4 cellular contexts compared by ENCODE assay signal in the genomic region with DNA sequence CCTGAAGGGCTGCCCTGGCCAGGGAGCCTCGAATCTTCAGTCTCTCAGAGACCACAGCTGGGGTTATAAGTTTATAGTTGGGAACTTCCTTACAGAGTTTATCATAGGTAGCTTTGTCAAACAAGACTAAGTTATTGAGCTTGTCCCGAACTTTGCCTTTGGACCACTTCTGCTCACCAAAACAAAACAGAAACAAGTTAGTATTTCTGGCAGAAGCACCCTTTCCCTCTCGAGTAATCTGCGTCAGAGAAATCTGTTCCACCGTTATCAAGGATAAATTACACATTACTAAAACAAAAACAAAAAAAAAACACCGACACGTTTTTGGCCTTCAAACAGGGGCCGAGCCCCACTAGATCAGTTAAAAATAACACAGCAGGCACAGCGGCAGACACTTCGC. TPM values are rescaled to one million over a fixed set of nuclear protein-coding genes. Genes with fewer than 3 reads are reported as not detected.
DNase-seq lines count a peak whose midpoint lies in the region; ATAC-seq and TF ChIP-seq lines count a peak whose summit lies in the region.
"Not testable (repeated sequence)": the region's sequence is repeated elsewhere in the genome, so short reads cannot be mapped to it uniquely, and the experiment has no call there.

No MANE protein-coding gene starts in this region.

- TF ChIP-seq POLR2A in uterus (IDR thresholded peaks at IDR 0.05): not testable (repeated sequence)

- H3K27me3 ChIP-seq in PC-3 (ENCODE audit: low read length); colonic mucosa; mononuclear cell (ENCODE audit: insufficient read depth, low read length); uterus: not testable (repeated sequence)

- H4K20me1 ChIP-seq in PC-3 (ENCODE audit: low read length): peaks cover 31% of the 10 kb centered on the region

- not testable (repeated sequence) for H3K9me3 ChIP-seq in PC-3 (ENCODE audit: low read length); colonic mucosa; mononuclear cell (ENCODE audit: low read depth, low read length); uterus

- DNase-seq in PC-3, colonic mucosa, uterus: not testable (repeated sequence)

- peaks cover 69% of the 10 kb centered on the region for H3K79me2 ChIP-seq in PC-3 (ENCODE audit: low read length)

- TF ChIP-seq CTCF in PC-3 (conservative IDR thresholded peaks at IDR 0.05; ENCODE audit: low read depth, low read length); colonic mucosa (IDR thresholded peaks at IDR 0.05); uterus (IDR thresholded peaks at IDR 0.05): not testable (repeated sequence)

- CTCF ChIA-PET in PC-3 (lab: Charles Lee): not testable (repeated sequence)

- H3K4me2 ChIP-seq in PC-3 (ENCODE audit: low read length): peak overlapping the region; percentile 94

- H3K9ac ChIP-seq in PC-3 (ENCODE audit: low read length) (peak overlapping the region; percentile 99), colonic mucosa (ENCODE audit: low read depth in 2 of 2, low read length in 2 of 2) (peak overlapping the region; percentile 89 to 99)

- not testable (repeated sequence) for ATAC-seq in PC-3

- H3K36me3 ChIP-seq in PC-3 (ENCODE audit: low read depth, low read length): peaks cover 54% of the 10 kb centered on the region
- H3K36me3 ChIP-seq in colonic mucosa, uterus: not testable (repeated sequence)

- H3K4me1 ChIP-seq in PC-3 (ENCODE audit: insufficient read depth, low read length) (peaks cover 31% of the 10 kb centered on the region), colonic mucosa (peaks cover 15% of the 10 kb centered on the region), mononuclear cell (ENCODE audit: insufficient read depth, low read length) (peaks cover 35% of the 10 kb centered on the region), uterus (peaks cover 4 to 13% of the 10 kb centered on the region in 2 donors)

- H3K27ac ChIP-seq in PC-3 (ENCODE audit: low read length) (peak overlapping the region; percentile 88), colonic mucosa (peak overlapping the region; percentile 92), uterus (peak overlapping the region; percentile 89 to 94)

- peaks cover 28% of the 10 kb centered on the region for H3F3A ChIP-seq in PC-3 (ENCODE audit: low read length, unreplicated experiment)

- not testable (repeated sequence) for H2AFZ ChIP-seq in PC-3 (ENCODE audit: low read length)

- H3K4me3 ChIP-seq in PC-3 (ENCODE audit: low read length) (peak overlapping the region; percentile 98), colonic mucosa (peak overlapping the region; percentile 86), mononuclear cell (ENCODE audit: low read length) (peak overlapping the region; percentile 82), uterus (peak overlapping the region; percentile 75 to 94)

- not testable (repeated sequence) for H3K9me2 ChIP-seq in PC-3 (replicated peaks; ENCODE audit: low read length)

- intact Hi-C loops in PC-3 (cut with micrococcal nuclease): loop anchor here (5.0 kb wide), 1 partner anchor 40 kb away; a partner anchor contains a TSS
- intact Hi-C loops in colonic mucosa (cut with DNase I); uterus (cut with DNase I; ENCODE audit: low total_unique reads): not testable (repeated sequence)

- not testable (repeated sequence) for BruUV-seq in PC-3 (replicated peaks; lab: Mats Ljungman, UMichigan)

- POLR2A ChIA-PET in PC-3 (lab: Charles Lee; ENCODE audit: unreplicated experiment): not testable (repeated sequence)

RNA-seq across cellular contexts. Expression of a gene that starts 0.8 kb away (rescaled TPM):
- 813 and 931 TPM in 2 replicates for total RNA-seq in PC-3 (2014; rRNA removed)
- total RNA-seq in colonic mucosa: 100 to 1,000 TPM; 710 to 758 TPM
- 4,016 TPM for total RNA-seq in mononuclear cell
- total RNA-seq in uterus: 1,000 to 10,000 TPM; 1,075 to 3,325 (median 1,649) TPM

RNA-seq across cellular contexts. Expression of a gene that starts 1.2 kb away (rescaled TPM):
- total RNA-seq in PC-3 (2014; rRNA removed): 129 and 150 TPM in 2 replicates
- 10 to 100 TPM; 72.6 to 73.2 TPM for total RNA-seq in colonic mucosa
- 54.5 TPM for total RNA-seq in mononuclear cell
- total RNA-seq in uterus: 10 to 100 TPM in 2 of 4 donors, 1 to 10 TPM in 2; 8.2 to 55.4 (median 28.6) TPM

RNA-seq across cellular contexts. Expression of a gene that starts 13.3 kb away (rescaled TPM):
- total RNA-seq in PC-3 (2014; rRNA removed): 31.4 and 35.4 TPM in 2 replicates
- 10 to 100 TPM; 48.9 to 56.4 TPM for total RNA-seq in colonic mucosa
- total RNA-seq in mononuclear cell: 2.4 TPM
- 10 to 100 TPM in 2 of 4 donors, 1 to 10 TPM in 2; 7.4 to 18.1 (median 11.9) TPM for total RNA-seq in uterus

RNA-seq across cellular contexts. Expression of a gene that starts 19.4 kb away (rescaled TPM):
- 83.5 and 88.0 TPM in 2 replicates for total RNA-seq in PC-3 (2014; rRNA removed)
- total RNA-seq in colonic mucosa: 10 to 100 TPM; 11.9 to 19.0 TPM
- 75.5 TPM for total RNA-seq in mononuclear cell
- total RNA-seq in uterus: 10 to 100 TPM; 19.5 to 88.2 (median 49.7) TPM

RNA-seq across cellular contexts. Expression of a gene that starts 39.6 kb away (rescaled TPM):
- total RNA-seq in PC-3 (2014; rRNA removed) (168 and 208 TPM in 2 replicates), colonic mucosa (100 to 1,000 TPM; 120 to 273 TPM), mononuclear cell (38.9 TPM), uterus (10 to 100 TPM; 10.8 to 91.4 (median 61.2) TPM)
